16 cellular contexts compared by ENCODE assay signal in the genomic region with DNA sequence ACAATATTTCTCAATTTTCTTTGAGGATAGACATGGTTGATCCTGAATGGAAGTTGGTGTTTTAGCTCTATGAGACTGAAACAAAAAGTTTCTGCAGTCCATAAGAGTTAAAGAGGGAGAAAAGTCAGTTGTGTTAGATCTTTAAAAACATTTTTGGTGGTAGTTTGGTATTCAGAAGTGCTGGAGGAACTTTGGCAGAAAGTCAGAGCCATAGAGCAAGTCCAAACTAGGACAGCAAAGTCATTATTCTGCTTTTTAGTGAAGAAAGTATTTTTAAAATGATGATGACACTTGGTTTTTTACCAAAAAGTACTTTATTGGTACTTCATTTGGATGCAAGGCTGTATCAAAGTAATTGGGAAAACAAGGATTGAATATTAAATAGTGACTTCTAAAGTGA.
"Had no signal": no experiment of that assay in that cellular context is flagged by ENCODE, and none has a peak within 500 bp of the region (broad histone marks: within the 10 kb centered on the region; RNA-seq: fewer than 3 reads in every experiment).

No MANE protein-coding gene starts in this region.

- H3K27me3 ChIP-seq: ascending aorta, foreskin keratinocyte, heart left ventricle, pancreas, stomach had no signal

- H3K4me3 Mint-ChIP-seq: activated CD8-positive, alpha-beta T cell treated with anti-CD3 and anti-CD28 coated beads for 36 hours; activated T-cell treated with anti-CD3 and anti-CD28 coated beads, Interleukin-2, amount 50 U/mL, for 72 hours; neural crest cell had no signal

- ATAC-seq: activated CD8-positive, alpha-beta T cell treated with anti-CD3 and anti-CD28 coated beads for 36 hours; activated T-cell treated with anti-CD3 and anti-CD28 coated beads, Interleukin-2, amount 50 U/mL, for 72 hours; foreskin keratinocyte; heart left ventricle; left lobe of liver had no signal

- FAIRE-seq: urothelium cell line had no signal

- H3K9me3 Mint-ChIP-seq: activated CD8-positive, alpha-beta T cell treated with anti-CD3 and anti-CD28 coated beads for 36 hours had no signal

- H3K4me3 ChIP-seq: ascending aorta, heart left ventricle, pancreas, stomach had no signal

- H3K27ac Mint-ChIP-seq: activated CD8-positive, alpha-beta T cell treated with anti-CD3 and anti-CD28 coated beads for 36 hours; activated T-cell treated with anti-CD3 and anti-CD28 coated beads, Interleukin-2, amount 50 U/mL, for 72 hours had no signal

- DNase-seq: activated CD4-positive, alpha-beta T cell treated with anti-CD3 and anti-CD28 coated beads for 4 hours; activated CD8-positive, alpha-beta memory T cell treated with anti-CD3 and anti-CD28 coated beads, Interleukin-2, amount 50 U/mL, for 4 hours; activated CD8-positive, alpha-beta T cell treated with anti-CD3 and anti-CD28 coated beads for 36 hours; activated T-cell treated with anti-CD3 and anti-CD28 coated beads, Interleukin-2, amount 50 U/mL, for 72 hours; cortex of kidney; foreskin keratinocyte; heart left ventricle; pancreas; stimulated activated CD4-positive, alpha-beta T cell treated with anti-CD3 and anti-CD28 coated beads, Interleukin-4, amount 100 ng/mL, for 24 hours; stomach; T1000; WERI-Rb-1 had no signal

- H3K9me3 ChIP-seq: ascending aorta, heart left ventricle, pancreas, stomach had no signal

- H3K36me3 ChIP-seq: ascending aorta, heart left ventricle, pancreas, stomach, WERI-Rb-1 had no signal

- H3K27ac ChIP-seq: ascending aorta, foreskin keratinocyte, heart left ventricle, pancreas, WERI-Rb-1 had no signal
